11 cellular contexts compared by ENCODE assay signal in genomic region chr7:20113423-20114027, GRCh38.
DNase-seq lines count a peak whose midpoint lies in the region; ATAC-seq and TF ChIP-seq lines count a peak whose summit lies in the region.
"Had no signal": no experiment of that assay in that cellular context is flagged by ENCODE, and none has a peak within 500 bp of the region (broad histone marks: within the 10 kb centered on the region; RNA-seq: fewer than 3 reads in every experiment).

No MANE protein-coding gene starts in this region.

- ATAC-seq in GM18858 (IDR thresholded peaks at IDR 0.05; ENCODE audit: unreplicated experiment) (peak; percentile 93), GM23338 (peak; percentile 30), HG03558 (IDR thresholded peaks at IDR 0.05; ENCODE audit: extremely low read depth, unreplicated experiment) (peak; percentile 77), left lung (peak; percentile 46)

- H4K20me1 ChIP-seq in GM23338 (replicated peaks; ENCODE audit: insufficient read depth) = 0 out of 2 replicates have a peak, but pooled peaks cover 3% of the 10 kb centered on the region

- H3F3A ChIP-seq in GM23338 (replicated peaks; ENCODE audit: low read depth) = no peaks in the 10 kb centered on the region

- H3K9me3 Mint-ChIP-seq in GM23338 = no peaks in the 10 kb centered on the region
- H3K9me3 Mint-ChIP-seq in T-helper 2 cell treated with Interferon-gamma antibody and Interleukin-4, amounts not matched to agents 5 μg/mL and 100 μg/mL, for 36 hours = no peaks in the 10 kb centered on the region
- H3K9me3 Mint-ChIP-seq: dendritic cell treated with granulocyte-macrophage colony-stimulating factor and Interleukin-4, amounts not matched to agents 40 ng/mL and 50 ng/mL, for 4 days had no signal

- H3K27me3 ChIP-seq in GM23338 (ENCODE audit: insufficient read depth) = no peaks in the 10 kb centered on the region
- H3K27me3 ChIP-seq in left lung = no peaks in the 10 kb centered on the region

- no peak overlapping the region for H3K4me3 Mint-ChIP-seq in GM23338
- H3K4me3 Mint-ChIP-seq in T-helper 2 cell treated with Interferon-gamma antibody and Interleukin-4, amounts not matched to agents 5 μg/mL and 100 μg/mL, for 36 hours = no peak overlapping the region
- H3K4me3 Mint-ChIP-seq: dendritic cell treated with granulocyte-macrophage colony-stimulating factor and Interleukin-4, amounts not matched to agents 40 ng/mL and 50 ng/mL, for 4 days had no signal

- DNase-seq in GM23338 (ENCODE audit: low spot score) = no peak
- no peak for DNase-seq in left lung
- DNase-seq in T-helper 2 cell treated with Interferon-gamma antibody and Interleukin-4, amounts not matched to agents 5 μg/mL and 100 μg/mL, for 36 hours (ENCODE audit: low spot score) = no peak
- no peak for DNase-seq in SW480 (ENCODE audit: low spot score)
- DNase-seq in NCI-H2227 treated with DMSO at 0.1 percent for 48 hours (lab: John Stamatoyannopoulos, UW) = no peak
- no peak for DNase-seq in NCI-H2107 (lab: John Stamatoyannopoulos, UW)
- DNase-seq: GDM1, NCI-H187 treated with DMSO at 0.1 percent for 48 hours had no signal

- no peaks in the 10 kb centered on the region for H3K9me3 ChIP-seq in left lung

- peaks cover 2% of the 10 kb centered on the region for H3K27me3 Mint-ChIP-seq in GM23338 (ENCODE audit: insufficient read depth, low read depth, poor library complexity)
- H3K27me3 Mint-ChIP-seq in T-helper 2 cell treated with Interferon-gamma antibody and Interleukin-4, amounts not matched to agents 5 μg/mL and 100 μg/mL, for 36 hours (ENCODE audit: low read depth) = no peaks in the 10 kb centered on the region

- H3K79me2 ChIP-seq in GM23338 (replicated peaks; ENCODE audit: insufficient read depth) = peaks cover 100% of the 10 kb centered on the region

- intact Hi-C loops in left lung (cut with DNase I) = no loop called here

- H2AFZ ChIP-seq in GM23338 = no peak overlapping the region

- no peaks in the 10 kb centered on the region for H3K9me2 ChIP-seq in GM23338 (ENCODE audit: insufficient read depth)

- H3K4me1 Mint-ChIP-seq in GM23338 = peaks cover 44% of the 10 kb centered on the region
- peaks cover 2% of the 10 kb centered on the region for H3K4me1 Mint-ChIP-seq in T-helper 2 cell treated with Interferon-gamma antibody and Interleukin-4, amounts not matched to agents 5 μg/mL and 100 μg/mL, for 36 hours (ENCODE audit: low read depth)

- H3K4me1 ChIP-seq in GM23338 (ENCODE audit: insufficient read depth) = peaks cover 68% of the 10 kb centered on the region
- H3K4me1 ChIP-seq in left lung = peaks cover 0 to 11% of the 10 kb centered on the region in 2 donors

- peak overlapping the region; percentile 48 for H3K4me2 ChIP-seq in GM23338

- no peak overlapping the region for H3K27ac Mint-ChIP-seq in GM23338
- no peak overlapping the region for H3K27ac Mint-ChIP-seq in T-helper 2 cell treated with Interferon-gamma antibody and Interleukin-4, amounts not matched to agents 5 μg/mL and 100 μg/mL, for 36 hours
- H3K27ac Mint-ChIP-seq: dendritic cell treated with granulocyte-macrophage colony-stimulating factor and Interleukin-4, amounts not matched to agents 40 ng/mL and 50 ng/mL, for 4 days had no signal

- no peaks in the 10 kb centered on the region; the same call in 1 of the 2 replicates for H3K36me3 ChIP-seq in GM23338 (ENCODE audit: insufficient read depth)
- H3K36me3 ChIP-seq in left lung = no peaks in the 10 kb centered on the region

- H3K27ac ChIP-seq in GM23338 (ENCODE audit: low read depth) = peak overlapping the region; percentile 48
- no peak overlapping the region for H3K27ac ChIP-seq in left lung

- H3K4me3 ChIP-seq in GM23338 (no peak overlapping the region), left lung (no peak overlapping the region)

- no peak for TF ChIP-seq CTCF in GM23338 (conservative IDR thresholded peaks at IDR 0.05; ENCODE audit: low read depth in 2 of 2)
- TF ChIP-seq CTCF in left lung (IDR thresholded peaks at IDR 0.05) = no peak

- peaks cover 13% of the 10 kb centered on the region for H3K36me3 Mint-ChIP-seq in GM23338 (ENCODE audit: low read depth)
- H3K36me3 Mint-ChIP-seq in T-helper 2 cell treated with Interferon-gamma antibody and Interleukin-4, amounts not matched to agents 5 μg/mL and 100 μg/mL, for 36 hours (ENCODE audit: low read depth) = no peaks in the 10 kb centered on the region

TF ChIP-seq in GM23338, 12 proteins besides CTCF, POLR2A, EP300 and RAD21:
- TF ChIP-seq CREB1 (CRISPR knock-in tag; IDR thresholded peaks at IDR 0.05; ENCODE audit: low read depth) = no peak
- no peak for TF ChIP-seq ZNF462 (CRISPR knock-in tag; IDR thresholded peaks at IDR 0.05)
- no peak for TF ChIP-seq JUNB (IDR thresholded peaks at IDR 0.05; ENCODE audit: unreplicated experiment)
TF ChIP-seq in GM23338: peak in this region for 0.

Comparison
In these comparisons a context has a peak if more than half of its experiments do, and no peak if none do; other contexts are left out.
1. ATAC-seq: peak in every context shown above with its lines; median percentile 93 in GM18858; 77 in HG03558; 46 in left lung; 30 in GM23338.